Comparison of ENCODE assay signal across 13 cellular contexts in genomic region chr2:240691075-240691427, GRCh38. TPM values are rescaled to one million over a fixed set of nuclear protein-coding genes. Genes with fewer than 3 reads are reported as not detected.
"Had no signal": no experiment of that assay in that cellular context is flagged by ENCODE, and none has a peak within 500 bp of the region (broad histone marks: within the 10 kb centered on the region; RNA-seq: fewer than 3 reads in every experiment).

No MANE protein-coding gene starts in this region.

RNA-seq across cellular contexts. Expression of gene AQP12A, which starts 0.6 kb away (rescaled TPM):
- total RNA-seq: activated CD4-positive, alpha-beta T cell treated with anti-CD3 and anti-CD28 coated beads, Interleukin-2, amount 10 ng/mL, durations not matched to agents 7 days and 5 days; activated CD8-positive, alpha-beta memory T cell treated with anti-CD3 and anti-CD28 coated beads for 36 hours; activated naive CD4-positive, alpha-beta T cell treated with anti-CD3 and anti-CD28 coated beads for 36 hours; activated naive CD4-positive, alpha-beta T cell treated with anti-CD3 and anti-CD28 coated beads, Interleukin-2, amount 50 U/mL, for 72 hours; activated T-cell treated with anti-CD3 and anti-CD28 coated beads, Interleukin-2, amount 50 U/mL, for 4 hours; activated T-helper 1 cell treated with anti-CD3 and anti-CD28 coated beads, Interleukin-12 subunit alpha, Interleukin-12 subunit beta, Interleukin-2, Interleukin-4 antibody, amounts not matched to agents 30 ng/mL and 10 ng/mL and 1 ng/mL, durations not matched to agents 14 hours and 24 hours and 36 hours; aorta; cardiac septum; MCF 10A; OCI-LY7; PC-9; SJCRH30 had no signal
- polyA plus RNA-seq: IgD-negative memory B cell had no signal

RNA-seq across cellular contexts. Expression of gene AQP12B, which starts 8.4 kb away (rescaled TPM):
- total RNA-seq: activated CD4-positive, alpha-beta T cell treated with anti-CD3 and anti-CD28 coated beads, Interleukin-2, amount 10 ng/mL, durations not matched to agents 7 days and 5 days; activated CD8-positive, alpha-beta memory T cell treated with anti-CD3 and anti-CD28 coated beads for 36 hours; activated naive CD4-positive, alpha-beta T cell treated with anti-CD3 and anti-CD28 coated beads for 36 hours; activated naive CD4-positive, alpha-beta T cell treated with anti-CD3 and anti-CD28 coated beads, Interleukin-2, amount 50 U/mL, for 72 hours; activated T-cell treated with anti-CD3 and anti-CD28 coated beads, Interleukin-2, amount 50 U/mL, for 4 hours; activated T-helper 1 cell treated with anti-CD3 and anti-CD28 coated beads, Interleukin-12 subunit alpha, Interleukin-12 subunit beta, Interleukin-2, Interleukin-4 antibody, amounts not matched to agents 30 ng/mL and 10 ng/mL and 1 ng/mL, durations not matched to agents 14 hours and 24 hours and 36 hours; aorta; cardiac septum; MCF 10A; OCI-LY7; PC-9; SJCRH30 had no signal
- polyA plus RNA-seq: IgD-negative memory B cell had no signal
